In genomic region chr19:1683869-1684572, GRCh38 we compare ENCODE assay signal across 14 cellular contexts. TPM values are rescaled to one million over a fixed set of nuclear protein-coding genes. Genes with fewer than 3 reads are reported as not detected.
DNase-seq lines count a peak whose midpoint lies in the region; ATAC-seq lines count a peak whose summit lies in the region.
"Had no signal": no experiment of that assay in that cellular context is flagged by ENCODE, and none has a peak within 500 bp of the region (broad histone marks: within the 10 kb centered on the region; RNA-seq: fewer than 3 reads in every experiment).

No MANE protein-coding gene starts in this region.

- no peaks in the 10 kb centered on the region for H3K4me1 ChIP-seq in neuronal stem cell (ENCODE audit: control insufficient read depth in 2 of 2, insufficient read depth in 1 of 2, low read depth in 1 of 2, low read length in 2 of 2)

- DNase-seq in Right ventricle myocardium superior (peak; percentile 14), left ventricle myocardium superior (no peak), H7 (peak; percentile 42), neuronal stem cell (ENCODE audit: low spot score) (no peak), NAMALWA (ENCODE audit: low spot score) (no peak)
- DNase-seq: C1 segment of cervical spinal cord; Calu3; CD4-positive, alpha-beta memory T cell; COR-L47; DMS153; DND-41; GOT3; HCEC 1CT had no signal

- H3K23ac ChIP-seq in neuronal stem cell (ENCODE audit: low read depth, low read length, poor library complexity), result no peak overlapping the region

- H3K18ac ChIP-seq in neuronal stem cell (ENCODE audit: low read length), result no peak overlapping the region

- no peaks in the 10 kb centered on the region for H3K9me3 ChIP-seq in neuronal stem cell (replicated peaks in 1 of 2; ENCODE audit: control insufficient read depth in 2 of 2, insufficient read depth in 1 of 2, low read depth in 1 of 2, low read length in 2 of 2)

- H3K27me3 ChIP-seq in H7 (ENCODE audit: control insufficient read depth, insufficient read depth, low read length), result peaks cover 18% of the 10 kb centered on the region; the same call in 1 of the 2 replicates
- H3K27me3 ChIP-seq in neuronal stem cell (ENCODE audit: control insufficient read depth in 3 of 3, insufficient read depth in 3 of 3, low read depth in 1 of 3, low read length in 3 of 3), result peaks cover 0 to 20% (median 4%) of the 10 kb centered on the region in 3 experiments

- H2BK120ac ChIP-seq in neuronal stem cell (ENCODE audit: low read depth, low read length), result no peak overlapping the region

- no peak overlapping the region for H2AFZ ChIP-seq in neuronal stem cell (ENCODE audit: low read length)

- H4K91ac ChIP-seq in neuronal stem cell (ENCODE audit: low read depth, low read length, poor library complexity), result no peak overlapping the region

- H3K27ac ChIP-seq in neuronal stem cell (replicated peaks; ENCODE audit: low read length), result no peak overlapping the region

- no peak overlapping the region for H2BK15ac ChIP-seq in neuronal stem cell (ENCODE audit: low read length)

- H4K8ac ChIP-seq in neuronal stem cell (ENCODE audit: low read depth, low read length), result no peak overlapping the region

- H3K4ac ChIP-seq in neuronal stem cell (ENCODE audit: low read length), result no peak overlapping the region

- peak overlapping the region; percentile 37 for H3K9ac ChIP-seq in neuronal stem cell (ENCODE audit: low read depth, low read length, poor library complexity)

- no peak overlapping the region for H3K4me2 ChIP-seq in neuronal stem cell (ENCODE audit: insufficient read depth, low read length, poor library complexity, severe bottlenecking)

- no peak overlapping the region for H2AK5ac ChIP-seq in neuronal stem cell (ENCODE audit: low read depth, low read length)

- no CpG with 5 or more reads among the region's 19 CpGs for WGBS in neuronal stem cell (ENCODE audit: extremely low coverage in 2 of 2, insufficient read length in 2 of 2, insufficient replicate concordance in 1 of 2), 2 donors

- H2BK5ac ChIP-seq in neuronal stem cell (ENCODE audit: low read length), result no peak overlapping the region

- H3K36me3 ChIP-seq in H7 (replicated peaks; ENCODE audit: control insufficient read depth, insufficient read depth, low read length), result no peaks in the 10 kb centered on the region
- no peaks in the 10 kb centered on the region for H3K36me3 ChIP-seq in neuronal stem cell (replicated peaks in 1 of 2; ENCODE audit: control insufficient read depth in 2 of 2, insufficient read depth in 2 of 2, low read length in 2 of 2)

- intact Hi-C loops in Right ventricle myocardium superior (cut with DNase I), result no loop called here
- intact Hi-C loops in left ventricle myocardium superior (cut with micrococcal nuclease), result no loop called here

- H2BK12ac ChIP-seq in neuronal stem cell (ENCODE audit: low read length), result no peak overlapping the region

- no peak overlapping the region for H3K14ac ChIP-seq in neuronal stem cell (ENCODE audit: low read length)

- H3K79me1 ChIP-seq in neuronal stem cell (ENCODE audit: low read depth, low read length), result no peaks in the 10 kb centered on the region

- no peak overlapping the region for H3K4me3 ChIP-seq in H7 (ENCODE audit: insufficient read depth, low read depth, low read length)
- H3K4me3 ChIP-seq in neuronal stem cell (ENCODE audit: low read length in 2 of 2), result no peak overlapping the region

- ATAC-seq in Right ventricle myocardium superior (ENCODE audit: poor library complexity) (no peak), left ventricle myocardium superior (no peak), GM18873 (IDR thresholded peaks at IDR 0.05; ENCODE audit: low FRiP score, unreplicated experiment) (no peak)

RNA-seq across cellular contexts. Expression of gene TCF3, which starts 31.6 kb away (rescaled TPM):
- total RNA-seq in Right ventricle myocardium superior (20.0 TPM), left ventricle myocardium superior (20.7 TPM)
- total RNA-seq in H7 (2014; rRNA removed; shearing (Covaris generic)), result 277 and 293 TPM in 2 replicates
- polyA plus RNA-seq in neuronal stem cell (2013, experiment 1 of 2), result 333 TPM
- polyA plus RNA-seq in neuronal stem cell (2013, experiment 2 of 2), result 334 TPM

Comparison
In these comparisons a context has a peak if more than half of its experiments do, and no peak if none do; other contexts are left out.
1. DNase-seq: peak in Right ventricle myocardium superior (single experiment) and H7 (single experiment); none in left ventricle myocardium superior (single experiment), neuronal stem cell (single experiment) and NAMALWA (single experiment).
2. RNA of gene TCF3, which starts 31.6 kb away (total RNA-seq): 277 to 293 TPM in H7; 20.7 TPM in left ventricle myocardium superior (single experiment) and 20.0 TPM in Right ventricle myocardium superior (single experiment); every median in the first group is over 10 times any median in the second.